8 cellular contexts compared by ENCODE assay signal in genomic region chr11:24060125-24060524, GRCh38.
"Had no signal": no experiment of that assay in that cellular context is flagged by ENCODE, and none has a peak within 500 bp of the region (broad histone marks: within the 10 kb centered on the region; RNA-seq: fewer than 3 reads in every experiment).

No MANE protein-coding gene starts in this region.

- DNase-seq: GDM1, GF-D8 had no signal

- ATAC-seq: GM12878 had no signal

- H3K4me3 ChIP-seq: GM12878 had no signal

- FAIRE-seq: G401.6, GM12878, GM12891, GM12892, GM18507, GM19239 had no signal
